20 cellular contexts compared by ENCODE assay signal in genomic region chr13:51997641-51998330, GRCh38. TPM values are rescaled to one million over a fixed set of nuclear protein-coding genes. Genes with fewer than 3 reads are reported as not detected.
A peak's percentile ranks its signal among the peaks of the same experiment; 100 is the strongest.
DNase-seq lines count a peak whose midpoint lies in the region; ATAC-seq and TF ChIP-seq lines count a peak whose summit lies in the region.
"Had no signal": no experiment of that assay in that cellular context is flagged by ENCODE, and none has a peak within 500 bp of the region (broad histone marks: within the 10 kb centered on the region; RNA-seq: fewer than 3 reads in every experiment).

No MANE protein-coding gene starts in this region.

- H3K9me3 ChIP-seq in WERI-Rb-1 (ENCODE audit: severe bottlenecking), result no peaks in the 10 kb centered on the region
- H3K9me3 ChIP-seq: esophagus muscularis mucosa, neutrophil had no signal

- ATAC-seq in HG02588 (IDR thresholded peaks at IDR 0.05; ENCODE audit: unreplicated experiment), result no peak
- ATAC-seq in HG03159 (IDR thresholded peaks at IDR 0.05; ENCODE audit: unreplicated experiment), result no peak
- ATAC-seq: activated CD4-positive, CD25-positive, alpha-beta regulatory T cell treated with anti-CD3 and anti-CD28 coated beads, Interleukin-2, amount 50 U/mL, for 24 hours; sciatic nerve; T-helper 17 cell had no signal

- H3K4me3 ChIP-seq in WERI-Rb-1 (ENCODE audit: low read depth, low read length), result no peak overlapping the region
- H3K4me3 ChIP-seq: esophagus muscularis mucosa had no signal

- DNase-seq in D341Med (ENCODE audit: low spot score), result peak; percentile 44
- peak; percentile 90 for DNase-seq in NCI-H146 treated with DMSO at 0.1 percent for 48 hours (lab: John Stamatoyannopoulos, UW; ENCODE audit: unreplicated experiment)
- DNase-seq in WERI-Rb-1, result peak; percentile 71
- peak; percentile 53 for DNase-seq in myocyte (ENCODE audit: low read depth)
- DNase-seq in NCI-H774 (lab: John Stamatoyannopoulos, UW), result no peak
- no peak for DNase-seq in NCI-H1436 (lab: John Stamatoyannopoulos, UW)
- DNase-seq: activated CD8-positive, alpha-beta memory T cell treated with anti-CD3 and anti-CD28 coated beads, Interleukin-2, amount 50 U/mL, for 4 hours; activated naive CD4-positive, alpha-beta T cell treated with anti-CD3 and anti-CD28 coated beads, Interleukin-2, amount 50 U/mL, for 16 hours; immature natural killer cell; mammary epithelial cell; NCI-H2081; SHP77; stimulated activated CD4-positive, alpha-beta T cell treated with anti-CD3 and anti-CD28 coated beads, Interleukin-2, amount 100 ng/mL, for 24 hours; T-helper 17 cell had no signal

- H3K36me3 ChIP-seq in WERI-Rb-1, result no peaks in the 10 kb centered on the region
- H3K36me3 ChIP-seq: esophagus muscularis mucosa, neutrophil had no signal

- no peaks in the 10 kb centered on the region for H3K27me3 ChIP-seq in WERI-Rb-1 (ENCODE audit: insufficient read depth, low read depth, severe bottlenecking)
- H3K27me3 ChIP-seq: esophagus muscularis mucosa, neutrophil had no signal

- H3K27ac ChIP-seq in WERI-Rb-1, result peak overlapping the region; percentile 27
- H3K27ac ChIP-seq: esophagus muscularis mucosa, neutrophil had no signal

- no peak for TF ChIP-seq CTCF in WERI-Rb-1 (IDR thresholded peaks at IDR 0.05; ENCODE audit: low read depth, low read length)

RNA-seq across cellular contexts. Expression of gene ATP7B, which starts 13.5 kb away (rescaled TPM):
- total RNA-seq in myocyte, result 2.1 and 3.3 TPM in 2 replicates
- 3.3 TPM for polyA plus RNA-seq in myocyte (2012)

RNA-seq across cellular contexts. Expression of gene ALG11, which starts 14.4 kb away (rescaled TPM):
- 27.7 and 36.3 TPM in 2 replicates for total RNA-seq in myocyte
- polyA plus RNA-seq in myocyte (2012), result 12.9 TPM

RNA-seq across cellular contexts. Expression of gene UTP14C, which starts 26.7 kb away (rescaled TPM):
- 17.2 and 17.3 TPM in 2 replicates for total RNA-seq in myocyte
- 9.2 TPM for polyA plus RNA-seq in myocyte (2012)

Comparison
In these comparisons a context has a peak if more than half of its experiments do, and no peak if none do; other contexts are left out.
1. DNase-seq: peak in D341Med (single experiment), NCI-H146 treated with DMSO at 0.1 percent for 48 hours (single experiment), WERI-Rb-1 (single experiment) and myocyte (single experiment); none in NCI-H774 (single experiment) and NCI-H1436 (single experiment).